In the genomic region with DNA sequence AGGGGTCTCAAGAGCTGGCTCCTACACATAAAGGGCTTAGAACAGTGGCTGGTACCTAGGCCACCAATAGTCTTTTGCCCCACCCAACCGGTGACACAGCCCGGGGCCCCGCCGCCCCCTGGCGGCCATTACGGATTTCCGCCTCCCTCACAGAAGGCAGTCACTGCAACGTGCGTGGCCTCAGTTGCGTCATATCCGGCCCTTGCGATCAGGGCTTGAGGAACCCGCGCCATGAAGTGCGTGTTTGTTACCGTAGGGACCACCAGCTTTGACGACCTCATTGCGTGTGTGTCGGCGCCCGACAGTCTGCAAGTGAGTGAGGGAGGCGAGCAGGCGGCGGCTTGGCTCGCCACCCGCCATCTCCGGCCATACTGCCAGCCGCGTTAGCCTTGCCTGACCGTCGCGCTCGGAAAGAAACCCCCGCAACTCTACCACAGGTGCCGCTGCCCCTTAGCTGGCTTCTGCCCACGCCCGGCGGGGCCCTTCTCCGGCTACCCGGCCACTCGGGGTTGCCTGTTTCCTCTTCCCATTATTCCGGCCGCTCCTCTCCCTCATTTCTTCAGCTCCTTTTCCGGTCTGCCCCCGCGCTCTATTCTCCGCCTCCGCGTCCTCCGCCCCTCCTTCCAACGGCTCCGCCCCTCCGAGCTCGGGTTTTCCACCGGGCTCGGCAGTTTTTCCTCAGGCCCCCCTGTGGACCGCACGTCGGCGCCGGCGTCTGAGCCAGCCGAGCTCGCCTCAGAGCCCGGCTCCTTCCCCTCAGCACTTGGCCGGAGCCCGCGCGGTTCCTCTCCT, we compare ENCODE assay signal across 8 cellular contexts. TPM values are rescaled to one million over a fixed set of nuclear protein-coding genes. Genes with fewer than 3 reads are reported as not detected.
DNase-seq lines count a peak whose midpoint lies in the region; ATAC-seq and TF ChIP-seq lines count a peak whose summit lies in the region.

A gene (plus strand): TSS at position 183 of the 792 bp plus-strand sequence. CDS start 49 bp downstream, at position 232.

- TF ChIP-seq RAD21 in Ishikawa (IDR thresholded peaks at IDR 0.05; ENCODE audit: low read depth): 0 out of 2 replicates have a peak, but pooled peaks have one; percentile 11

- no peaks in the 10 kb centered on the region for H3K9me3 ChIP-seq in mucosa of descending colon

- peak; percentile 97 for ATAC-seq in GM21576 (IDR thresholded peaks at IDR 0.05; ENCODE audit: unreplicated experiment)
- ATAC-seq in mucosa of descending colon: peak; percentile 98

- no peak for TF ChIP-seq CTCF in mucosa of descending colon (IDR thresholded peaks at IDR 0.05)

- intact Hi-C loops in mucosa of descending colon (cut with DNase I, micrococcal nuclease): no loop called here

- peak within 1 kb of the TSS; percentile 89 for H3K27ac ChIP-seq in epithelial cell of prostate

- H3K4me3 ChIP-seq in mucosa of descending colon: peak within 1 kb of the TSS; percentile 63

- DNase-seq in DMS53 (lab: John Stamatoyannopoulos, UW): peak; percentile 95
- DNase-seq in OCI-M2 (lab: John Stamatoyannopoulos, UW; ENCODE audit: unreplicated experiment): peak; percentile 0
- peak; percentile 75 for DNase-seq in activated T-cell treated with anti-CD3 and anti-CD28 coated beads for 48 hours (ENCODE audit: low read depth)
- DNase-seq in epithelial cell of prostate (ENCODE audit: low read depth, low spot score): peak; percentile 46
- DNase-seq in mucosa of descending colon: peak; percentile 85 to 93 (median 90)
- DNase-seq in stimulated activated CD8-positive, alpha-beta memory T cell treated with anti-CD3 and anti-CD28 coated beads, Interleukin-4, amount 100 ng/mL, for 24 hours (ENCODE audit: low read depth): peak; percentile 80

- H3K4me1 ChIP-seq in mucosa of descending colon (ENCODE audit: low read depth): peaks cover 5% of the 10 kb centered on the region

- no peaks in the 10 kb centered on the region for H3K36me3 ChIP-seq in mucosa of descending colon (ENCODE audit: low read depth)

- no peak for TF ChIP-seq EP300 in Ishikawa (IDR thresholded peaks at IDR 0.05; ENCODE audit: borderline replicate concordance)

TF ChIP-seq in Ishikawa, 13 proteins besides CTCF, POLR2A, EP300 and RAD21:
- TF ChIP-seq FOXM1 (IDR thresholded peaks at IDR 0.05; ENCODE audit: borderline replicate concordance, low read depth) (no peak), CEBPB (IDR thresholded peaks at IDR 0.05) (peak; percentile 62), TEAD4 (IDR thresholded peaks at IDR 0.05) (no peak), EGR1 (IDR thresholded peaks at IDR 0.05) (peak; percentile 62; the same call in 1 of the 2 replicates), CREB1 (IDR thresholded peaks at IDR 0.05; ENCODE audit: low read depth) (peak; percentile 74), TAF1 (IDR thresholded peaks at IDR 0.05; ENCODE audit: low read depth) (peak; percentile 59), ZBTB7A (IDR thresholded peaks at IDR 0.05; ENCODE audit: low read depth) (no peak), TCF12 (IDR thresholded peaks at IDR 0.05; ENCODE audit: low read depth) (peak; percentile 47), YY1 (IDR thresholded peaks at IDR 0.05; ENCODE audit: low read depth) (peak; percentile 80), NFIC (IDR thresholded peaks at IDR 0.05) (no peak)
- TF ChIP-seq, protein P1, sequence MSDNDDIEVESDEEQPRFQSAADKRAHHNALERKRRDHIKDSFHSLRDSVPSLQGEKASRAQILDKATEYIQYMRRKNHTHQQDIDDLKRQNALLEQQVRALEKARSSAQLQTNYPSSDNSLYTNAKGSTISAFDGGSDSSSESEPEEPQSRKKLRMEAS (IDR thresholded peaks at IDR 0.05): peak; percentile 86
- TF ChIP-seq, protein P2, sequence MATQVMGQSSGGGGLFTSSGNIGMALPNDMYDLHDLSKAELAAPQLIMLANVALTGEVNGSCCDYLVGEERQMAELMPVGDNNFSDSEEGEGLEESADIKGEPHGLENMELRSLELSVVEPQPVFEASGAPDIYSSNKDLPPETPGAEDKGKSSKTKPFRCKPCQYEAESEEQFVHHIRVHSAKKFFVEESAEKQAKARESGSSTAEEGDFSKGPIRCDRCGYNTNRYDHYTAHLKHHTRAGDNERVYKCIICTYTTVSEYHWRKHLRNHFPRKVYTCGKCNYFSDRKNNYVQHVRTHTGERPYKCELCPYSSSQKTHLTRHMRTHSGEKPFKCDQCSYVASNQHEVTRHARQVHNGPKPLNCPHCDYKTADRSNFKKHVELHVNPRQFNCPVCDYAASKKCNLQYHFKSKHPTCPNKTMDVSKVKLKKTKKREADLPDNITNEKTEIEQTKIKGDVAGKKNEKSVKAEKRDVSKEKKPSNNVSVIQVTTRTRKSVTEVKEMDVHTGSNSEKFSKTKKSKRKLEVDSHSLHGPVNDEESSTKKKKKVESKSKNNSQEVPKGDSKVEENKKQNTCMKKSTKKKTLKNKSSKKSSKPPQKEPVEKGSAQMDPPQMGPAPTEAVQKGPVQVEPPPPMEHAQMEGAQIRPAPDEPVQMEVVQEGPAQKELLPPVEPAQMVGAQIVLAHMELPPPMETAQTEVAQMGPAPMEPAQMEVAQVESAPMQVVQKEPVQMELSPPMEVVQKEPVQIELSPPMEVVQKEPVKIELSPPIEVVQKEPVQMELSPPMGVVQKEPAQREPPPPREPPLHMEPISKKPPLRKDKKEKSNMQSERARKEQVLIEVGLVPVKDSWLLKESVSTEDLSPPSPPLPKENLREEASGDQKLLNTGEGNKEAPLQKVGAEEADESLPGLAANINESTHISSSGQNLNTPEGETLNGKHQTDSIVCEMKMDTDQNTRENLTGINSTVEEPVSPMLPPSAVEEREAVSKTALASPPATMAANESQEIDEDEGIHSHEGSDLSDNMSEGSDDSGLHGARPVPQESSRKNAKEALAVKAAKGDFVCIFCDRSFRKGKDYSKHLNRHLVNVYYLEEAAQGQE (IDR thresholded peaks at IDR 0.05; ENCODE audit: low read depth): no peak
- TF ChIP-seq, protein P3, sequence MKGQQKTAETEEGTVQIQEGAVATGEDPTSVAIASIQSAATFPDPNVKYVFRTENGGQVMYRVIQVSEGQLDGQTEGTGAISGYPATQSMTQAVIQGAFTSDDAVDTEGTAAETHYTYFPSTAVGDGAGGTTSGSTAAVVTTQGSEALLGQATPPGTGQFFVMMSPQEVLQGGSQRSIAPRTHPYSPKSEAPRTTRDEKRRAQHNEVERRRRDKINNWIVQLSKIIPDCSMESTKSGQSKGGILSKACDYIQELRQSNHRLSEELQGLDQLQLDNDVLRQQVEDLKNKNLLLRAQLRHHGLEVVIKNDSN (IDR thresholded peaks at IDR 0.05): no peak

RNA-seq across cellular contexts. Expression of the gene that starts here (rescaled TPM):
- total RNA-seq in mucosa of descending colon: 10 to 100 TPM; 33.9 to 49.6 (median 41.6) TPM

Comparison
In these comparisons a context has a peak if more than half of its experiments do, and no peak if none do; other contexts are left out.
1. Peak in every context shown above with its lines: DNase-seq, ATAC-seq, H3K4me3 ChIP-seq and H3K27ac ChIP-seq.
2. DNase-seq: peak in every context shown above with its lines; median percentile 95 in DMS53; 90 in mucosa of descending colon; 80 in stimulated activated CD8-positive, alpha-beta memory T cell treated with anti-CD3 and anti-CD28 coated beads, Interleukin-4, amount 100 ng/mL, for 24 hours; 75 in activated T-cell treated with anti-CD3 and anti-CD28 coated beads for 48 hours; 46 in epithelial cell of prostate; 0 in OCI-M2.